16 cellular contexts compared by ENCODE assay signal in genomic region chr9:91782711-91783214, GRCh38.
"Had no signal": no experiment of that assay in that cellular context is flagged by ENCODE, and none has a peak within 500 bp of the region (broad histone marks: within the 10 kb centered on the region; RNA-seq: fewer than 3 reads in every experiment).

No MANE protein-coding gene starts in this region.

- H3K36me3 ChIP-seq: neural progenitor cell, pancreas, thyroid gland, uterus had no signal

- H3K27me3 ChIP-seq: foreskin keratinocyte, neural progenitor cell, pancreas, thyroid gland, uterus had no signal

- FAIRE-seq: endothelial cell of umbilical vein, pancreas had no signal

- ATAC-seq: activated CD4-positive, CD25-positive, alpha-beta regulatory T cell treated with anti-CD3 and anti-CD28 coated beads, Interleukin-2, amount 50 U/mL, for 24 hours; activated naive CD4-positive, alpha-beta T cell treated with anti-CD3 and anti-CD28 coated beads, Interleukin-2, amount 50 U/mL, for 72 hours; foreskin keratinocyte; pancreas had no signal

- H3K27ac ChIP-seq: coronary artery, foreskin keratinocyte, neural progenitor cell, pancreas, uterus had no signal

- H3K4me1 ChIP-seq: foreskin keratinocyte, pancreas, uterus had no signal

- H3K9me3 ChIP-seq: pancreas, thyroid gland, uterus had no signal

- DNase-seq: activated effector memory CD4-positive, alpha-beta T cell treated with anti-CD3 and anti-CD28 coated beads, Interleukin-2, amount 50 U/mL, for 16 hours; activated T-cell treated with anti-CD3 and anti-CD28 coated beads, Interleukin-2, amount 50 U/mL, for 48 hours; effector CD4-positive, alpha-beta T cell; foreskin keratinocyte; pancreas; stimulated activated CD4-positive, alpha-beta T cell treated with anti-CD3 and anti-CD28 coated beads, Interleukin-12 subunit alpha, Interleukin-12 subunit beta, amount 100 ng/mL, for 4 hours; stimulated activated CD4-positive, alpha-beta T cell treated with anti-CD3 and anti-CD28 coated beads, Interleukin-2, amount 100 ng/mL, for 24 hours; T-cell; T1000; thyroid gland; uterus had no signal

- H3K4me3 ChIP-seq: coronary artery, neural progenitor cell, pancreas, thyroid gland, uterus had no signal
